ENCODE assay signal across 10 cellular contexts in genomic region chr11:118194835-118195627, GRCh38. TPM values are rescaled to one million over a fixed set of nuclear protein-coding genes. Genes with fewer than 3 reads are reported as not detected.
DNase-seq lines count a peak whose midpoint lies in the region; ATAC-seq and TF ChIP-seq lines count a peak whose summit lies in the region.
"Had no signal": no experiment of that assay in that cellular context is flagged by ENCODE, and none has a peak within 500 bp of the region (broad histone marks: within the 10 kb centered on the region; RNA-seq: fewer than 3 reads in every experiment).

No MANE protein-coding gene starts in this region.

- ATAC-seq in stimulated activated effector memory CD8-positive, alpha-beta T cell treated with anti-CD3 and anti-CD28 coated beads, Interleukin-12 subunit alpha, Interleukin-12 subunit beta, amount 100 ng/mL, for 72 hours = no peak
- no peak for ATAC-seq in HG02970 (IDR thresholded peaks at IDR 0.05; ENCODE audit: low FRiP score, unreplicated experiment)

- DNase-seq in HT1080 (ENCODE audit: low read depth) (peak; percentile 43), adrenal gland (peak; percentile 36 to 84 (median 51)), hepatocyte (ENCODE audit: low spot score) (peak; percentile 90), iPS-NIHi7 (ENCODE audit: extremely low spot score) (no peak), Kasumi-1 (lab: John Stamatoyannopoulos, UW) (no peak)
- no peak for DNase-seq in stimulated activated effector memory CD8-positive, alpha-beta T cell treated with anti-CD3 and anti-CD28 coated beads, Interleukin-12 subunit alpha, Interleukin-12 subunit beta, amount 100 ng/mL, for 72 hours (ENCODE audit: low spot score in 2 of 2)
- no peak for DNase-seq in CD8-positive, alpha-beta memory T cell

- peak overlapping the region; percentile 26 for H3K4me2 ChIP-seq in hepatocyte
- H3K4me2 ChIP-seq: KMS-11 had no signal

- H3K79me2 ChIP-seq in hepatocyte = no peaks in the 10 kb centered on the region

- no peaks in the 10 kb centered on the region for H3K36me3 Mint-ChIP-seq in stimulated activated effector memory CD8-positive, alpha-beta T cell treated with anti-CD3 and anti-CD28 coated beads, Interleukin-12 subunit alpha, Interleukin-12 subunit beta, amount 100 ng/mL, for 72 hours
- peaks cover 25 to 83% (median 30%) of the 10 kb centered on the region in 3 donors for H3K36me3 Mint-ChIP-seq in CD8-positive, alpha-beta memory T cell

- POLR2A ChIA-PET in CD8-positive, alpha-beta memory T cell (lab: Charles Lee) = interaction anchor here (0.7 kb wide), 1 partner anchor 94 kb away, joined by 4 read pairs; no protein-coding TSS in a partner anchor

- no peaks in the 10 kb centered on the region for H3K9me2 ChIP-seq in hepatocyte (replicated peaks; ENCODE audit: insufficient read depth)

- H2AFZ ChIP-seq in hepatocyte = peak overlapping the region; percentile 9

- TF ChIP-seq CTCF in adrenal gland (IDR thresholded peaks at IDR 0.05) (no peak), hepatocyte (IDR thresholded peaks at IDR 0.05; ENCODE audit: poor library complexity) (no peak)

- H3K27me3 ChIP-seq in adrenal gland (no peaks in the 10 kb centered on the region), hepatocyte (no peaks in the 10 kb centered on the region)
- H3K27me3 ChIP-seq in CD8-positive, alpha-beta memory T cell (ENCODE audit: insufficient read depth, low read length, poor library complexity, severe bottlenecking) = no peaks in the 10 kb centered on the region

- TF ChIP-seq POLR2A in adrenal gland (IDR thresholded peaks at IDR 0.05) = no peak

- intact Hi-C loops in adrenal gland (cut with DNase I) = loop anchor here in 1 of 2 donors (5.0 kb wide), 1 partner anchor 157 kb away; no protein-coding TSS in a partner anchor

- WGBS in adrenal gland, 4 donors = 54 to 61% (median 57%) methylated on average over 9 to 10 of the region's 10 CpGs
- 27% methylated on average over 10 of the region's 10 CpGs for WGBS in hepatocyte (ENCODE audit: low lambda C conversion rate, missing lambda C conversion rate)

- H3K9me3 Mint-ChIP-seq in stimulated activated effector memory CD8-positive, alpha-beta T cell treated with anti-CD3 and anti-CD28 coated beads, Interleukin-12 subunit alpha, Interleukin-12 subunit beta, amount 100 ng/mL, for 72 hours = no peaks in the 10 kb centered on the region
- peaks cover 0 to 7% (median 5%) of the 10 kb centered on the region in 5 donors for H3K9me3 Mint-ChIP-seq in CD8-positive, alpha-beta memory T cell

- H3K27ac ChIP-seq in adrenal gland (peak overlapping the region in 1 of 5 donors; percentile 31), hepatocyte (peak overlapping the region; percentile 95)
- no peak overlapping the region for H3K27ac ChIP-seq in CD8-positive, alpha-beta memory T cell (ENCODE audit: low read depth, low read length)
- H3K27ac ChIP-seq: KMS-11 had no signal

- H3K9me3 ChIP-seq in adrenal gland (replicated peaks in 1 of 3) = no peaks in the 10 kb centered on the region
- no peaks in the 10 kb centered on the region for H3K9me3 ChIP-seq in hepatocyte (ENCODE audit: low read depth)
- H3K9me3 ChIP-seq in CD8-positive, alpha-beta memory T cell (ENCODE audit: low read length) = no peaks in the 10 kb centered on the region

- peaks cover 0 to 7% of the 10 kb centered on the region in 2 donors for H3K27me3 Mint-ChIP-seq in CD8-positive, alpha-beta memory T cell

- H3K36me3 ChIP-seq in adrenal gland (replicated peaks in 1 of 2) = no peaks in the 10 kb centered on the region
- H3K36me3 ChIP-seq in hepatocyte (replicated peaks; ENCODE audit: insufficient read depth, low read depth) = no peaks in the 10 kb centered on the region
- H3K36me3 ChIP-seq in CD8-positive, alpha-beta memory T cell (ENCODE audit: insufficient read depth, low read length) = peaks cover 40% of the 10 kb centered on the region

- H4K20me1 ChIP-seq in hepatocyte (ENCODE audit: insufficient read depth, poor library complexity, severe bottlenecking) = no peaks in the 10 kb centered on the region

- peak overlapping the region; percentile 44 for H3K27ac Mint-ChIP-seq in stimulated activated effector memory CD8-positive, alpha-beta T cell treated with anti-CD3 and anti-CD28 coated beads, Interleukin-12 subunit alpha, Interleukin-12 subunit beta, amount 100 ng/mL, for 72 hours
- peak overlapping the region in 3 of 8 donors; percentile 60 to 71 (median 60) for H3K27ac Mint-ChIP-seq in CD8-positive, alpha-beta memory T cell
- H3K27ac Mint-ChIP-seq: memory B cell had no signal

- H3K4me1 Mint-ChIP-seq in stimulated activated effector memory CD8-positive, alpha-beta T cell treated with anti-CD3 and anti-CD28 coated beads, Interleukin-12 subunit alpha, Interleukin-12 subunit beta, amount 100 ng/mL, for 72 hours = peaks cover 14% of the 10 kb centered on the region
- peaks cover 12 to 18% (median 12%) of the 10 kb centered on the region in 3 donors for H3K4me1 Mint-ChIP-seq in CD8-positive, alpha-beta memory T cell

- H3K4me3 Mint-ChIP-seq in stimulated activated effector memory CD8-positive, alpha-beta T cell treated with anti-CD3 and anti-CD28 coated beads, Interleukin-12 subunit alpha, Interleukin-12 subunit beta, amount 100 ng/mL, for 72 hours = no peak overlapping the region
- H3K4me3 Mint-ChIP-seq in CD8-positive, alpha-beta memory T cell = no peak overlapping the region
- H3K4me3 Mint-ChIP-seq: memory B cell had no signal

- CTCF ChIA-PET in CD8-positive, alpha-beta memory T cell (lab: Charles Lee) = interaction anchor here (1.0 to 1.3 kb wide), 2 partner anchors 24 to 95 kb away, joined by 4 read pairs; no protein-coding TSS in a partner anchor

- H3K4me1 ChIP-seq in adrenal gland (replicated peaks in 1 of 2) (peaks cover 0 to 10% of the 10 kb centered on the region in 2 donors), hepatocyte (ENCODE audit: insufficient read depth) (peaks cover 29% of the 10 kb centered on the region)
- H3K4me1 ChIP-seq in CD8-positive, alpha-beta memory T cell (ENCODE audit: insufficient read depth, low read length) = peaks cover 8% of the 10 kb centered on the region

- H3K4me3 ChIP-seq in adrenal gland (no peak overlapping the region), hepatocyte (no peak overlapping the region)
- no peak overlapping the region for H3K4me3 ChIP-seq in CD8-positive, alpha-beta memory T cell (ENCODE audit: low read length)

RNA-seq across cellular contexts. Expression of gene SCN2B, which starts 18.6 kb away (rescaled TPM):
- total RNA-seq in HT1080 (2014; rRNA removed; shearing (Covaris generic)) = 0.03 TPM in 1 of 2 replicates, not detected in the other
- polyA plus RNA-seq in HT1080 (2015; cell fraction: cytosol; rRNA removed) = 0.02 TPM in 1 of 2 replicates, not detected in the other
- polyA plus RNA-seq in HT1080 (2015; cell fraction: nucleus; rRNA removed) = not detected in 2 replicates
- total RNA-seq in adrenal gland (under 1 TPM; 0.09 to 0.96 (median 0.34) TPM), hepatocyte (1.1 and 1.3 TPM in 2 replicates)
- polyA plus RNA-seq in adrenal gland (under 1 TPM; 0.10 to 0.84 (median 0.40) TPM), hepatocyte (0.92 and 1.2 TPM in 2 replicates)
- not detected for total RNA-seq in CD8-positive, alpha-beta memory T cell
- not detected for polyA plus RNA-seq in CD8-positive, alpha-beta memory T cell

RNA-seq across cellular contexts. Expression of gene JAML, which starts 29.8 kb away (rescaled TPM):
- not detected in 2 replicates for total RNA-seq in HT1080 (2014; rRNA removed; shearing (Covaris generic))
- polyA plus RNA-seq in HT1080 (2015; cell fraction: cytosol; rRNA removed) = not detected in 2 replicates
- not detected in 2 replicates for polyA plus RNA-seq in HT1080 (2015; cell fraction: nucleus; rRNA removed)
- total RNA-seq in adrenal gland = 10 to 100 TPM in 2 of 8 donors, 1 to 10 TPM in 6; 1.8 to 12.6 (median 5.2) TPM
- 10 to 100 TPM in 1 of 3 donors, 1 to 10 TPM in 2; 3.3 to 13.9 (median 4.2) TPM for polyA plus RNA-seq in adrenal gland
- total RNA-seq in hepatocyte = 3.5 and 5.3 TPM in 2 replicates
- polyA plus RNA-seq in hepatocyte = 5.0 and 5.9 TPM in 2 replicates
- total RNA-seq in CD8-positive, alpha-beta memory T cell = 100 to 1,000 TPM; 363 to 387 TPM
- 210 TPM for polyA plus RNA-seq in CD8-positive, alpha-beta memory T cell

RNA-seq across cellular contexts. Expression of gene SCN4B, which starts 42.4 kb away (rescaled TPM):
- not detected in 2 replicates for total RNA-seq in HT1080 (2014; rRNA removed; shearing (Covaris generic))
- 0.02 and 0.06 TPM in 2 replicates for polyA plus RNA-seq in HT1080 (2015; cell fraction: cytosol; rRNA removed)
- 0.11 and 0.19 TPM in 2 replicates for polyA plus RNA-seq in HT1080 (2015; cell fraction: nucleus; rRNA removed)
- 10 to 100 TPM in 2 of 8 donors, 1 to 10 TPM in 6; 2.9 to 16.9 (median 6.9) TPM for total RNA-seq in adrenal gland
- polyA plus RNA-seq in adrenal gland = 1 to 10 TPM; 1.7 to 5.9 (median 1.8) TPM
- 0.57 and 1.0 TPM in 2 replicates for total RNA-seq in hepatocyte
- 0.55 and 1.1 TPM in 2 replicates for polyA plus RNA-seq in hepatocyte
- total RNA-seq in CD8-positive, alpha-beta memory T cell = under 1 TPM; 0.26 to 0.33 TPM
- not detected for polyA plus RNA-seq in CD8-positive, alpha-beta memory T cell

RNA-seq across cellular contexts. Expression of gene MPZL3, which starts 57.1 kb away (rescaled TPM):
- 1.7 and 2.2 TPM in 2 replicates for total RNA-seq in HT1080 (2014; rRNA removed; shearing (Covaris generic))
- polyA plus RNA-seq in HT1080 (2015; cell fraction: cytosol; rRNA removed) = 3.2 and 3.4 TPM in 2 replicates
- polyA plus RNA-seq in HT1080 (2015; cell fraction: nucleus; rRNA removed) = 3.4 and 3.9 TPM in 2 replicates
- 1 to 10 TPM in 2 of 8 donors, under 1 TPM in 6; 0.28 to 1.2 (median 0.85) TPM for total RNA-seq in adrenal gland
- polyA plus RNA-seq in adrenal gland = 1 to 10 TPM in 1 of 3 donors, under 1 TPM in 2; 0.67 to 1.1 (median 0.71) TPM
- 20.6 and 21.1 TPM in 2 replicates for total RNA-seq in hepatocyte
- polyA plus RNA-seq in hepatocyte = 10.2 and 10.8 TPM in 2 replicates
- total RNA-seq in CD8-positive, alpha-beta memory T cell = 100 to 1,000 TPM; 113 to 119 TPM
- 10.6 TPM for polyA plus RNA-seq in CD8-positive, alpha-beta memory T cell

Comparison
In these comparisons a context has a peak if more than half of its experiments do, and no peak if none do; other contexts are left out.
1. DNase-seq: peak in HT1080 (single experiment), adrenal gland (7 of 7) and hepatocyte (single experiment); none in stimulated activated effector memory CD8-positive, alpha-beta T cell treated with anti-CD3 and anti-CD28 coated beads, Interleukin-12 subunit alpha, Interleukin-12 subunit beta, amount 100 ng/mL, for 72 hours (0 of 2), iPS-NIHi7 (single experiment), CD8-positive, alpha-beta memory T cell (0 of 5) and Kasumi-1 (0 of 2).
2. RNA of gene JAML, which starts 29.8 kb away (total RNA-seq): 363 to 387 TPM in CD8-positive, alpha-beta memory T cell; 1.8 to 12.6 TPM in adrenal gland, 3.5 to 5.3 TPM in hepatocyte and not detected in HT1080; every median in the first group is over 10 times any median in the second.